In the genomic region with DNA sequence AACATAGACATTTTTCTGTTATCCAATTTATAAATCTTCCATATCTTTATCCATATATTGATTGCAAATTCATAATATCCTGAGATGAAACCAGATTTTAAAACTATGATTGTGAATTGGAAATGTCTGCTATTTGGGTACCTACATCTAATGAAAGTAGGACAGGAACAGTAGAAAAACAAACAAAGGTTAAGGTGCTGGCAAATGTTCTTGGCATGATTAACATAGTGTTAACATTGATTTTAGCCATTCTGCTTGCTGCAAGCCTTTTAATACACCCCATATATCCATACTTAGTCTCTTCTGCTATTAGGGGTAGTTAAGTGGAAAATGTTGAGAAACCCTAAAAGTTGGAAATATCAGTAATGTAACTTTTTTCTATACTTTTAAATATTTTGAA, we compare ENCODE assay signal across 16 cellular contexts.
A peak's percentile ranks its signal among the peaks of the same experiment; 100 is the strongest.
DNase-seq lines count a peak whose midpoint lies in the region; ATAC-seq, FAIRE-seq and TF ChIP-seq lines count a peak whose summit lies in the region.
"Had no signal": no experiment of that assay in that cellular context is flagged by ENCODE, and none has a peak within 500 bp of the region (broad histone marks: within the 10 kb centered on the region; RNA-seq: fewer than 3 reads in every experiment).

No MANE protein-coding gene starts in this region.

- H3K36me3 ChIP-seq in right lobe of liver: no peaks in the 10 kb centered on the region

- H3K9me3 ChIP-seq in right lobe of liver: no peaks in the 10 kb centered on the region

- intact Hi-C loops in right lobe of liver (cut with DNase I): no loop called here

- no peaks in the 10 kb centered on the region for H3K27me3 ChIP-seq in right lobe of liver

- in situ Hi-C loops in G401 (cut with HindIII; ENCODE audit: low sequenced_read_pairs): no loop called here

- no peaks in the 10 kb centered on the region for H3K9me3 Mint-ChIP-seq in glutamatergic neuron (ENCODE audit: unreplicated experiment)
- H3K9me3 Mint-ChIP-seq: GM23338, H9 had no signal

- TF ChIP-seq CTCF in glutamatergic neuron (IDR thresholded peaks at IDR 0.05; ENCODE audit: partially characterized antibody, unreplicated experiment) (no peak), right lobe of liver (IDR thresholded peaks at IDR 0.05) (no peak)

- ATAC-seq in right lobe of liver (peak; percentile 77 to 91 (median 84)), GM21515 (IDR thresholded peaks at IDR 0.05; ENCODE audit: unreplicated experiment) (no peak)
- ATAC-seq: GM12878, GM23338, HCT116 had no signal

- H3K4me3 ChIP-seq in right lobe of liver: no peak overlapping the region
- H3K4me3 ChIP-seq: GM12878, GM23338 had no signal

- H3K4me1 Mint-ChIP-seq in glutamatergic neuron (ENCODE audit: low read depth, unreplicated experiment): peaks cover 11% of the 10 kb centered on the region
- H3K4me1 Mint-ChIP-seq: CD4-positive, alpha-beta memory T cell; GM23338; H9 had no signal

- peak overlapping the region; percentile 52 for H3K27ac Mint-ChIP-seq in glutamatergic neuron (ENCODE audit: unreplicated experiment)
- H3K27ac Mint-ChIP-seq: CD4-positive, alpha-beta memory T cell; GM23338; H9 had no signal

- TF ChIP-seq POLR2A in right lobe of liver (IDR thresholded peaks at IDR 0.05): no peak

- DNase-seq in G401 (ENCODE audit: low spot score) (peak; percentile 66), RCC 7860 (ENCODE audit: low spot score) (peak; percentile 2), glutamatergic neuron (no peak), right lobe of liver (no peak), GDM1 (lab: John Stamatoyannopoulos, UW) (no peak)
- DNase-seq: Calu3; CD4-positive, alpha-beta memory T cell; COR-L47; DMS79 treated with DMSO at 0.1 percent for 48 hours; H9 had no signal

- no peak overlapping the region for H3K27ac ChIP-seq in right lobe of liver

- no peaks in the 10 kb centered on the region for H3K27me3 Mint-ChIP-seq in glutamatergic neuron (ENCODE audit: unreplicated experiment)
- H3K27me3 Mint-ChIP-seq: CD4-positive, alpha-beta memory T cell had no signal

- H3K36me3 Mint-ChIP-seq in glutamatergic neuron (ENCODE audit: unreplicated experiment): no peaks in the 10 kb centered on the region
- H3K36me3 Mint-ChIP-seq: CD4-positive, alpha-beta memory T cell had no signal

- H3K4me1 ChIP-seq in right lobe of liver: peaks cover 0 to 16% (median 6%) of the 10 kb centered on the region in 4 donors

- no peak for FAIRE-seq in RCC 7860 (lab: Jason Lieb, UNC)
- FAIRE-seq: G401.6, GM12878, GM19239 had no signal

- no peak overlapping the region for H3K4me3 Mint-ChIP-seq in glutamatergic neuron (ENCODE audit: unreplicated experiment)
- H3K4me3 Mint-ChIP-seq: CD4-positive, alpha-beta memory T cell; GM23338; H9 had no signal

Comparison
In these comparisons a context has a peak if more than half of its experiments do, and no peak if none do; other contexts are left out.
1. DNase-seq: peak in G401 (single experiment) and RCC 7860 (single experiment); none in glutamatergic neuron (single experiment), right lobe of liver (0 of 3) and GDM1 (single experiment).